Comparison of ENCODE assay signal across 8 cellular contexts in the genomic region with DNA sequence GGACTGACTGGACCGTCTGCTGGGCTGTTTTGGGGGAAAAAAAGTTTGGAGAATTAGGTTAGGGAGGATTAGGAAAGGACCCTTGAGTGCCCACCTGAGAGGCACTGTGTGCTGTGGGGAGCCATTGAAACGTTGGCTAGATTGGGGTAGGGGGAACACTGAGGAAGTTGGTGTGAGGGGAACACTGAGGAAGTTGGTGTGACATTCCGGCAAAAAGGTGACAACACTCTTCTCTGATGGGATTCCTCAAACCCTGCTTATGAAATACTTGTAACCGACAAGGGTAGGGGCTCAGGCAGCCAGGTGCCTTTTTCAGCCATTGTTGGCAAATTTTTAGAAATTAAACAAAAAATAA. TPM values are rescaled to one million over a fixed set of nuclear protein-coding genes. Genes with fewer than 3 reads are reported as not detected.
DNase-seq lines count a peak whose midpoint lies in the region; ATAC-seq and TF ChIP-seq lines count a peak whose summit lies in the region.

No MANE protein-coding gene starts in this region.

- WGBS in heart left ventricle, 4 donors: 9 to 12% (median 10%) methylated on average over 4 of the region's 4 CpGs
- 1% methylated on average over 4 of the region's 4 CpGs for WGBS in body of pancreas, 2 donors
- 0% methylated on average over 2 of the region's 4 CpGs for WGBS in mesenchymal stem cell
- 19% methylated on average over 4 of the region's 4 CpGs for WGBS in urinary bladder

- H3K27me3 ChIP-seq in heart left ventricle (no peaks in the 10 kb centered on the region), body of pancreas (no peaks in the 10 kb centered on the region), mesenchymal stem cell (ENCODE audit: control insufficient read depth in 1 of 2, insufficient read depth in 1 of 2, low read length in 2 of 2) (peaks cover 0 to 19% of the 10 kb centered on the region in 2 experiments)

- H3K23ac ChIP-seq in mesenchymal stem cell (ENCODE audit: low read length in 2 of 2): peak overlapping the region in 1 of 2 experiments; percentile 86

- peak overlapping the region in 1 of 2 experiments; percentile 64 for H3K4ac ChIP-seq in mesenchymal stem cell (ENCODE audit: low read depth in 1 of 2, low read length in 2 of 2)

- peak overlapping the region; percentile 2 for H4K8ac ChIP-seq in mesenchymal stem cell (ENCODE audit: low read length)

- H3K9me3 ChIP-seq in heart left ventricle (no peaks in the 10 kb centered on the region), body of pancreas (no peaks in the 10 kb centered on the region), mesenchymal stem cell (ENCODE audit: control insufficient read depth, low read length) (no peaks in the 10 kb centered on the region)

- H3K14ac ChIP-seq in mesenchymal stem cell (ENCODE audit: low read length in 2 of 2): peak overlapping the region in 1 of 2 experiments; percentile 75

- no peak overlapping the region for H2AK5ac ChIP-seq in mesenchymal stem cell (ENCODE audit: low read length, severe bottlenecking)

- H2BK5ac ChIP-seq in mesenchymal stem cell (ENCODE audit: low read depth, low read length, poor library complexity, severe bottlenecking): no peak overlapping the region

- peaks cover 2% of the 10 kb centered on the region for H3K79me1 ChIP-seq in mesenchymal stem cell (replicated peaks; ENCODE audit: low read length, poor library complexity, severe bottlenecking)

- ATAC-seq in heart left ventricle (no peak), Right ventricle myocardium inferior (no peak), body of pancreas (no peak), GM21529 (IDR thresholded peaks at IDR 0.05; ENCODE audit: unreplicated experiment) (no peak), GM18870 (IDR thresholded peaks at IDR 0.05; ENCODE audit: unreplicated experiment) (no peak)

- H3K4me1 ChIP-seq in heart left ventricle (peaks cover 0 to 55% (median 38%) of the 10 kb centered on the region in 12 donors), body of pancreas (peaks cover 50% of the 10 kb centered on the region), mesenchymal stem cell (ENCODE audit: control insufficient read depth, insufficient read depth, low read depth, low read length) (peaks cover 6% of the 10 kb centered on the region), urinary bladder (ENCODE audit: insufficient read depth) (peaks cover 2% of the 10 kb centered on the region)

- no peak overlapping the region for H2BK120ac ChIP-seq in mesenchymal stem cell (ENCODE audit: low read depth, low read length)

- H3K27ac ChIP-seq in heart left ventricle (peak overlapping the region; percentile 86 to 100 (median 98)), body of pancreas (peak overlapping the region; percentile 89 to 100 (median 98)), mesenchymal stem cell (ENCODE audit: low read length, poor library complexity, severe bottlenecking) (no peak overlapping the region), urinary bladder (ENCODE audit: low read depth) (peak overlapping the region; percentile 92)

- TF ChIP-seq POLR2A in heart left ventricle (IDR thresholded peaks at IDR 0.05): no peak
- no peak for TF ChIP-seq POLR2A in body of pancreas (IDR thresholded peaks at IDR 0.05)

- peak overlapping the region; percentile 97 for H2AFZ ChIP-seq in mesenchymal stem cell (ENCODE audit: low read depth, low read length)

- H2BK15ac ChIP-seq in mesenchymal stem cell (ENCODE audit: low read depth, poor library complexity, severe bottlenecking): no peak overlapping the region

- H4K91ac ChIP-seq in mesenchymal stem cell (ENCODE audit: low read length): no peak overlapping the region

- intact Hi-C loops in heart left ventricle (cut with DNase I) (loop anchor here in 4 of 10 donors (5.0 kb wide), 3 partner anchors 61 to 171 kb away; partner anchors contain the start of gene HBEGF (in 1 of the 4)), Right ventricle myocardium inferior (cut with DNase I) (loop anchor here (5.0 kb wide), 2 partner anchors 51 to 171 kb away; partner anchors contain the start of gene HBEGF), body of pancreas (cut with DNase I) (no loop called here)

- DNase-seq in heart left ventricle: no peak
- DNase-seq in Right ventricle myocardium inferior (ENCODE audit: missing footprints): no peak
- no peak for DNase-seq in body of pancreas
- DNase-seq in mesenchymal stem cell: no peak
- no peak for DNase-seq in OCI-M2 (lab: John Stamatoyannopoulos, UW; ENCODE audit: unreplicated experiment)

- H3K18ac ChIP-seq in mesenchymal stem cell (ENCODE audit: low read depth in 1 of 2, low read length in 2 of 2): peak overlapping the region; percentile 80

- no peak for TF ChIP-seq CTCF in heart left ventricle (IDR thresholded peaks at IDR 0.05)
- TF ChIP-seq CTCF in body of pancreas (IDR thresholded peaks at IDR 0.05): no peak

- H3K36me3 ChIP-seq in heart left ventricle (no peaks in the 10 kb centered on the region), body of pancreas (replicated peaks in 1 of 2; ENCODE audit: insufficient read depth in 1 of 2, low read depth in 2 of 2) (no peaks in the 10 kb centered on the region), mesenchymal stem cell (ENCODE audit: control insufficient read depth in 1 of 2, insufficient read depth in 2 of 2, low read depth in 1 of 2, low read length in 2 of 2) (peaks cover 0 to 5% of the 10 kb centered on the region in 2 experiments), urinary bladder (ENCODE audit: insufficient read depth) (no peaks in the 10 kb centered on the region)

- peak overlapping the region; percentile 99 for H3K4me2 ChIP-seq in mesenchymal stem cell (ENCODE audit: low read length, poor library complexity, severe bottlenecking)

- H3K9ac ChIP-seq in mesenchymal stem cell (ENCODE audit: low read length): peak overlapping the region; percentile 97

- peak overlapping the region in 1 of 2 experiments; percentile 86 for H2BK12ac ChIP-seq in mesenchymal stem cell (ENCODE audit: low read length in 2 of 2)

- H3K4me3 ChIP-seq in heart left ventricle (peak overlapping the region in 11 of 12 donors; percentile 78 to 100 (median 93)), body of pancreas (peak overlapping the region; percentile 83 to 94), mesenchymal stem cell (ENCODE audit: insufficient read depth in 1 of 2, low read depth in 1 of 2, low read length in 2 of 2) (peak overlapping the region; percentile 67 to 82), urinary bladder (ENCODE audit: low read depth, low read length) (peak overlapping the region; percentile 75)

RNA-seq across cellular contexts. Expression of gene CYSTM1, which starts 1.0 kb away (rescaled TPM):
- total RNA-seq in heart left ventricle (100 to 1,000 TPM in 3 of 9 donors, 10 to 100 TPM in 6; 58.1 to 222 (median 94.5) TPM), Right ventricle myocardium inferior (67.0 TPM), body of pancreas (10 to 100 TPM; 56.8 to 97.2 TPM), urinary bladder (7.8 TPM)
- polyA plus RNA-seq in heart left ventricle (100 to 1,000 TPM in 1 of 2 donors, 10 to 100 TPM in 1; 82.0 to 238 TPM), urinary bladder (65.2 TPM)
- polyA plus RNA-seq in mesenchymal stem cell (2013, experiment 1 of 2): 40.5 TPM
- 40.9 TPM for polyA plus RNA-seq in mesenchymal stem cell (2013, experiment 2 of 2)

RNA-seq across cellular contexts. Expression of gene IGIP, which starts 50.3 kb away (rescaled TPM):
- total RNA-seq in heart left ventricle (10 to 100 TPM in 7 of 9 donors, 1 to 10 TPM in 2; 9.8 to 18.3 (median 10.6) TPM), Right ventricle myocardium inferior (10.1 TPM), body of pancreas (10 to 100 TPM in 1 of 2 donors, 1 to 10 TPM in 1; 6.3 to 16.6 TPM), urinary bladder (25.0 TPM)
- polyA plus RNA-seq in heart left ventricle (1 to 10 TPM; 5.8 to 6.9 TPM), urinary bladder (9.0 TPM)
- polyA plus RNA-seq in mesenchymal stem cell (2013, experiment 1 of 2): 0.98 TPM
- 1.0 TPM for polyA plus RNA-seq in mesenchymal stem cell (2013, experiment 2 of 2)
